1 cellular context compared by ENCODE assay signal in the genomic region with DNA sequence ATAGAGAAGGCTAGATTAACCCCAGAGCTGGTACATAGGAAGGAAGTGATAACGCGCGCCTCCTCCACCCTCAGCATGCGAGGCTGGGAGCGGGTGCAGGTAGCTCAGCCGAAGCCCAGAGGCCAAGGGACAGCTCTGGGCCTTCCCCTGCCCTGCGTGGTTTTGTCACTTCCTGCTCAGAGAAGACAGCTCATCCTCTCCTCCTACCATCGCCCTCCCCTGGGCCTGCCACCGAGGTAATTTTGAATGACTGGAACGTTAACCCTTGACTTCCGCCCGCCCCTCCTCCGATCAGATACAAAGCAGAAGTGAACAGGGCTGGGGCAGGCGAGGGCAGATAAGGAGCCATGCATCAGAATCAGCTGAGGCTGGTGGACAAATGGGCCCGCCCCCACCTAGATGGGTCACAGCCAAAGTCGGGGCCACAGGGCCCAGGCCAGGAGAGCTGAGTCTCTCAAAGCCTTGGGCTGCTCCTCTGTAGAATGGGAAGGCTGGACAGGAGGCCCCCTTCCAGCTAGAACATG.
TF ChIP-seq lines count a peak whose summit lies in the region.

No MANE protein-coding gene starts in this region.

TF ChIP-seq in WTC11, 78 proteins besides CTCF, POLR2A, EP300 and RAD21 (continued from another document):
- no peak for TF ChIP-seq ARID4B (CRISPR knock-in tag; IDR thresholded peaks at IDR 0.05; ENCODE audit: borderline replicate concordance)
